28 cellular contexts compared by ENCODE assay signal in genomic region chr20:48953653-48954052, GRCh38.
"Had no signal": no experiment of that assay in that cellular context is flagged by ENCODE, and none has a peak within 500 bp of the region (broad histone marks: within the 10 kb centered on the region; RNA-seq: fewer than 3 reads in every experiment).

No MANE protein-coding gene starts in this region.

- H3K27ac Mint-ChIP-seq: activated B cell treated with CpG ODN at 0.5 μM for 24 hours; activated CD4-positive, alpha-beta T cell treated with anti-CD3 and anti-CD28 coated beads, Interleukin-2, amount 10 ng/mL, durations not matched to agents 24 days and 14 days; activated CD8-positive, alpha-beta memory T cell treated with anti-CD3 and anti-CD28 coated beads, Interleukin-2, amount 10 ng/mL, durations not matched to agents 7 days and 5 days; activated naive CD4-positive, alpha-beta T cell treated with anti-CD3 and anti-CD28 coated beads, Interleukin-2, amount 50 U/mL, for 24 hours; activated T-helper 1 cell treated with anti-CD3 and anti-CD28 coated beads, Interleukin-12 subunit alpha, Interleukin-12 subunit beta, Interleukin-2, Interleukin-4 antibody, amounts not matched to agents 30 ng/mL and 10 ng/mL and 1 ng/mL, durations not matched to agents 14 hours and 24 hours and 36 hours had no signal

- H3K4me1 ChIP-seq: breast epithelium, Peyer's patch had no signal

- DNase-seq: activated B cell treated with CpG ODN at 0.5 μM for 24 hours; activated CD4-positive, alpha-beta T cell treated with anti-CD3 and anti-CD28 coated beads for 1 hour; activated CD4-positive, alpha-beta T cell treated with anti-CD3 and anti-CD28 coated beads, Interleukin-2, amount 10 ng/mL, durations not matched to agents 24 days and 14 days; activated CD4-positive, alpha-beta T cell treated with anti-CD3 and anti-CD28 coated beads, Interleukin-2, amount 50 U/mL, for 48 hours; activated CD8-positive, alpha-beta memory T cell treated with anti-CD3 and anti-CD28 coated beads, Interleukin-2, amount 10 ng/mL, durations not matched to agents 7 days and 5 days; activated effector memory CD4-positive, alpha-beta T cell treated with Interleukin-2 at 50 U/mL for 16 hours; activated naive CD4-positive, alpha-beta T cell; activated T-cell treated with anti-CD3 and anti-CD28 coated beads, Interleukin-2, amount 50 U/mL, for 24 hours; aorta; NCI-H1092; NCI-H1417; NCI-H1930; NCI-H2107; NCI-H2171 treated with DMSO at 0.1 percent for 48 hours; NCI-H226; NCI-H510A; NCI-H526 treated with DMSO at 0.1 percent for 48 hours; NCI-H82; OCI-M1; Peyer's patch; T-helper 1 cell had no signal

- H3K9me3 Mint-ChIP-seq: activated B cell treated with CpG ODN at 0.5 μM for 24 hours; activated CD4-positive, alpha-beta T cell treated with anti-CD3 and anti-CD28 coated beads, Interleukin-2, amount 10 ng/mL, durations not matched to agents 24 days and 14 days; activated naive CD4-positive, alpha-beta T cell treated with anti-CD3 and anti-CD28 coated beads, Interleukin-2, amount 50 U/mL, for 24 hours; activated T-cell treated with anti-CD3 and anti-CD28 coated beads, Interleukin-2, amount 50 U/mL, for 24 hours; activated T-helper 1 cell treated with anti-CD3 and anti-CD28 coated beads, Interleukin-12 subunit alpha, Interleukin-12 subunit beta, Interleukin-2, Interleukin-4 antibody, amounts not matched to agents 30 ng/mL and 10 ng/mL and 1 ng/mL, durations not matched to agents 14 hours and 24 hours and 36 hours; central memory CD8-positive, alpha-beta T cell; IgD-negative memory B cell had no signal

- H3K27ac ChIP-seq: breast epithelium, KMS-11, Peyer's patch, SK-N-MC had no signal

- H3K4me3 Mint-ChIP-seq: activated B cell treated with CpG ODN at 0.5 μM for 24 hours; activated CD4-positive, alpha-beta T cell treated with anti-CD3 and anti-CD28 coated beads, Interleukin-2, amount 10 ng/mL, durations not matched to agents 24 days and 14 days; activated CD8-positive, alpha-beta memory T cell treated with anti-CD3 and anti-CD28 coated beads, Interleukin-2, amount 10 ng/mL, durations not matched to agents 7 days and 5 days; activated naive CD4-positive, alpha-beta T cell treated with anti-CD3 and anti-CD28 coated beads, Interleukin-2, amount 50 U/mL, for 24 hours; activated T-cell treated with anti-CD3 and anti-CD28 coated beads, Interleukin-2, amount 50 U/mL, for 24 hours; activated T-helper 1 cell treated with anti-CD3 and anti-CD28 coated beads, Interleukin-12 subunit alpha, Interleukin-12 subunit beta, Interleukin-2, Interleukin-4 antibody, amounts not matched to agents 30 ng/mL and 10 ng/mL and 1 ng/mL, durations not matched to agents 14 hours and 24 hours and 36 hours; central memory CD8-positive, alpha-beta T cell; IgD-negative memory B cell had no signal

- H3K27me3 Mint-ChIP-seq: activated B cell treated with CpG ODN at 0.5 μM for 24 hours; activated CD4-positive, alpha-beta T cell treated with anti-CD3 and anti-CD28 coated beads, Interleukin-2, amount 10 ng/mL, durations not matched to agents 24 days and 14 days; activated CD8-positive, alpha-beta memory T cell treated with anti-CD3 and anti-CD28 coated beads, Interleukin-2, amount 10 ng/mL, durations not matched to agents 7 days and 5 days; activated naive CD4-positive, alpha-beta T cell treated with anti-CD3 and anti-CD28 coated beads, Interleukin-2, amount 50 U/mL, for 24 hours; activated T-cell treated with anti-CD3 and anti-CD28 coated beads, Interleukin-2, amount 50 U/mL, for 24 hours; central memory CD8-positive, alpha-beta T cell; IgD-negative memory B cell had no signal

- H3K9me3 ChIP-seq: breast epithelium, Peyer's patch had no signal

- ATAC-seq: activated CD8-positive, alpha-beta memory T cell treated with anti-CD3 and anti-CD28 coated beads, Interleukin-2, amount 10 ng/mL, durations not matched to agents 7 days and 5 days had no signal

- H3K4me1 Mint-ChIP-seq: activated B cell treated with CpG ODN at 0.5 μM for 24 hours; activated CD4-positive, alpha-beta T cell treated with anti-CD3 and anti-CD28 coated beads, Interleukin-2, amount 10 ng/mL, durations not matched to agents 24 days and 14 days; activated CD8-positive, alpha-beta memory T cell treated with anti-CD3 and anti-CD28 coated beads, Interleukin-2, amount 10 ng/mL, durations not matched to agents 7 days and 5 days; activated naive CD4-positive, alpha-beta T cell treated with anti-CD3 and anti-CD28 coated beads, Interleukin-2, amount 50 U/mL, for 24 hours; central memory CD8-positive, alpha-beta T cell had no signal

- H3K4me3 ChIP-seq: breast epithelium, Peyer's patch, SK-N-MC had no signal

- H3K27me3 ChIP-seq: breast epithelium, Peyer's patch had no signal
